ENCODE assay signal across 12 cellular contexts in genomic region chr5:14593326-14594036, GRCh38. TPM values are rescaled to one million over a fixed set of nuclear protein-coding genes. Genes with fewer than 3 reads are reported as not detected.
DNase-seq lines count a peak whose midpoint lies in the region; ATAC-seq and TF ChIP-seq lines count a peak whose summit lies in the region.
"Had no signal": no experiment of that assay in that cellular context is flagged by ENCODE, and none has a peak within 500 bp of the region (broad histone marks: within the 10 kb centered on the region; RNA-seq: fewer than 3 reads in every experiment).

No MANE protein-coding gene starts in this region.

- no peak overlapping the region for H3K4me3 ChIP-seq in coronary artery
- H3K4me3 ChIP-seq: dorsolateral prefrontal cortex had no signal

- peaks cover 8% of the 10 kb centered on the region for H3K36me3 Mint-ChIP-seq in activated CD4-positive, alpha-beta T cell treated with anti-CD3 and anti-CD28 coated beads, Interleukin-2, amount 10 ng/mL, durations not matched to agents 24 days and 14 days (ENCODE audit: low read depth)
- no peaks in the 10 kb centered on the region for H3K36me3 Mint-ChIP-seq in activated naive CD8-positive, alpha-beta T cell treated with anti-CD3 and anti-CD28 coated beads, Interleukin-2, amount 50 U/mL, for 24 hours (ENCODE audit: low read depth)
- peaks cover 2 to 4% of the 10 kb centered on the region in 2 donors for H3K36me3 Mint-ChIP-seq in stimulated activated naive B cell treated with anti-CD40 and anti-IgM and Interleukin-4, amounts not matched to agents 10 μg/mL and 1 μg/mL and 100 μg/mL, for 72 hours

- no peaks in the 10 kb centered on the region for H3K9me3 Mint-ChIP-seq in activated CD4-positive, alpha-beta T cell treated with anti-CD3 and anti-CD28 coated beads, Interleukin-2, amount 10 ng/mL, durations not matched to agents 24 days and 14 days
- H3K9me3 Mint-ChIP-seq in activated naive CD8-positive, alpha-beta T cell treated with anti-CD3 and anti-CD28 coated beads, Interleukin-2, amount 50 U/mL, for 24 hours = no peaks in the 10 kb centered on the region
- H3K9me3 Mint-ChIP-seq in stimulated activated naive B cell treated with anti-CD40 and anti-IgM and Interleukin-4, amounts not matched to agents 10 μg/mL and 1 μg/mL and 100 μg/mL, for 72 hours = peaks cover 4 to 5% of the 10 kb centered on the region in 2 donors

- H3K4me1 Mint-ChIP-seq in activated CD4-positive, alpha-beta T cell treated with anti-CD3 and anti-CD28 coated beads, Interleukin-2, amount 10 ng/mL, durations not matched to agents 24 days and 14 days = peaks cover 83% of the 10 kb centered on the region
- H3K4me1 Mint-ChIP-seq in activated naive CD8-positive, alpha-beta T cell treated with anti-CD3 and anti-CD28 coated beads, Interleukin-2, amount 50 U/mL, for 24 hours = peaks cover 95% of the 10 kb centered on the region
- H3K4me1 Mint-ChIP-seq in stimulated activated naive B cell treated with anti-CD40 and anti-IgM and Interleukin-4, amounts not matched to agents 10 μg/mL and 1 μg/mL and 100 μg/mL, for 72 hours = peaks cover 48 to 60% of the 10 kb centered on the region in 2 donors

- peak; percentile 79 for DNase-seq in activated CD4-positive, alpha-beta T cell treated with anti-CD3 and anti-CD28 coated beads, Interleukin-2, amount 10 ng/mL, durations not matched to agents 24 days and 14 days
- DNase-seq in activated CD4-positive, alpha-beta T cell treated with anti-CD3 and anti-CD28 coated beads for 4 hours = no peak
- DNase-seq in MV-4-11 (lab: John Stamatoyannopoulos, UW) (peak; percentile 44), coronary artery (ENCODE audit: low spot score) (no peak), Ammon's horn (ENCODE audit: low spot score) (no peak)
- DNase-seq in activated naive CD8-positive, alpha-beta T cell treated with anti-CD3 and anti-CD28 coated beads, Interleukin-2, amount 50 U/mL, for 24 hours = peak; percentile 43
- DNase-seq in stimulated activated naive B cell treated with anti-CD40 and anti-IgM and Interleukin-4, amounts not matched to agents 10 μg/mL and 1 μg/mL and 100 μg/mL, for 72 hours = no peak
- DNase-seq: activated CD4-positive, CD25-positive, alpha-beta regulatory T cell treated with anti-CD3 and anti-CD28 coated beads, Interleukin-2, amount 50 U/mL, for 72 hours; dorsolateral prefrontal cortex; NK-92 treated with Interleukin-12 subunit alpha and Interleukin-12 subunit beta, amount 100 ng/mL, for 24 hours; occipital lobe had no signal

- peak; percentile 54 for ATAC-seq in activated naive CD8-positive, alpha-beta T cell treated with anti-CD3 and anti-CD28 coated beads, Interleukin-2, amount 50 U/mL, for 24 hours
- peak; percentile 3 to 7 for ATAC-seq in stimulated activated naive B cell treated with anti-CD40 and anti-IgM and Interleukin-4, amounts not matched to agents 10 μg/mL and 1 μg/mL and 100 μg/mL, for 72 hours (replicated peaks)
- no peak for ATAC-seq in esophagus mucosa

- H3K4me3 Mint-ChIP-seq in activated CD4-positive, alpha-beta T cell treated with anti-CD3 and anti-CD28 coated beads, Interleukin-2, amount 10 ng/mL, durations not matched to agents 24 days and 14 days = peak overlapping the region; percentile 78
- peak overlapping the region; percentile 38 for H3K4me3 Mint-ChIP-seq in activated naive CD8-positive, alpha-beta T cell treated with anti-CD3 and anti-CD28 coated beads, Interleukin-2, amount 50 U/mL, for 24 hours
- H3K4me3 Mint-ChIP-seq in stimulated activated naive B cell treated with anti-CD40 and anti-IgM and Interleukin-4, amounts not matched to agents 10 μg/mL and 1 μg/mL and 100 μg/mL, for 72 hours = peak overlapping the region in 1 of 2 donors; percentile 15

- peak overlapping the region; percentile 94 for H3K27ac Mint-ChIP-seq in activated CD4-positive, alpha-beta T cell treated with anti-CD3 and anti-CD28 coated beads, Interleukin-2, amount 10 ng/mL, durations not matched to agents 24 days and 14 days
- H3K27ac Mint-ChIP-seq in activated naive CD8-positive, alpha-beta T cell treated with anti-CD3 and anti-CD28 coated beads, Interleukin-2, amount 50 U/mL, for 24 hours = peak overlapping the region; percentile 85
- peak overlapping the region; percentile 60 for H3K27ac Mint-ChIP-seq in stimulated activated naive B cell treated with anti-CD40 and anti-IgM and Interleukin-4, amounts not matched to agents 10 μg/mL and 1 μg/mL and 100 μg/mL, for 72 hours

- no peak overlapping the region for H3K27ac ChIP-seq in coronary artery

- no peaks in the 10 kb centered on the region for H3K27me3 Mint-ChIP-seq in activated CD4-positive, alpha-beta T cell treated with anti-CD3 and anti-CD28 coated beads, Interleukin-2, amount 10 ng/mL, durations not matched to agents 24 days and 14 days
- no peaks in the 10 kb centered on the region for H3K27me3 Mint-ChIP-seq in activated naive CD8-positive, alpha-beta T cell treated with anti-CD3 and anti-CD28 coated beads, Interleukin-2, amount 50 U/mL, for 24 hours
- H3K27me3 Mint-ChIP-seq in stimulated activated naive B cell treated with anti-CD40 and anti-IgM and Interleukin-4, amounts not matched to agents 10 μg/mL and 1 μg/mL and 100 μg/mL, for 72 hours = peaks cover 5 to 7% of the 10 kb centered on the region in 2 donors

- intact Hi-C loops in activated CD4-positive, alpha-beta T cell treated with anti-CD3 and anti-CD28 coated beads, Interleukin-2, amount 10 ng/mL, durations not matched to agents 24 days and 14 days (cut with micrococcal nuclease) = loop anchor here (2.0 to 10.0 kb wide), 4 partner anchors 71 to 1871 kb away; partner anchors contain the start of genes OTULIN and ZNF622

- TF ChIP-seq CTCF in coronary artery (IDR thresholded peaks at IDR 0.05) = no peak

RNA-seq across cellular contexts. Expression of gene OTULINL, which starts 11.9 kb away (rescaled TPM):
- 9.4 and 11.4 TPM in 2 replicates for total RNA-seq in activated CD4-positive, alpha-beta T cell treated with anti-CD3 and anti-CD28 coated beads, Interleukin-2, amount 10 ng/mL, durations not matched to agents 24 days and 14 days
- total RNA-seq in esophagus mucosa = 0.88 TPM

Comparison
In these comparisons a context has a peak if more than half of its experiments do, and no peak if none do; other contexts are left out.
1. DNase-seq: peak in activated CD4-positive, alpha-beta T cell treated with anti-CD3 and anti-CD28 coated beads, Interleukin-2, amount 10 ng/mL, durations not matched to agents 24 days and 14 days (single experiment), MV-4-11 (single experiment) and activated naive CD8-positive, alpha-beta T cell treated with anti-CD3 and anti-CD28 coated beads, Interleukin-2, amount 50 U/mL, for 24 hours (single experiment); none in activated CD4-positive, alpha-beta T cell treated with anti-CD3 and anti-CD28 coated beads for 4 hours (0 of 2), stimulated activated naive B cell treated with anti-CD40 and anti-IgM and Interleukin-4, amounts not matched to agents 10 μg/mL and 1 μg/mL and 100 μg/mL, for 72 hours (single experiment), coronary artery (single experiment) and Ammon's horn (single experiment).
2. Peak in every context shown above with its lines, with median percentiles within 50 percentile points of each other: H3K27ac Mint-ChIP-seq.